14 cellular contexts compared by ENCODE assay signal in the genomic region with DNA sequence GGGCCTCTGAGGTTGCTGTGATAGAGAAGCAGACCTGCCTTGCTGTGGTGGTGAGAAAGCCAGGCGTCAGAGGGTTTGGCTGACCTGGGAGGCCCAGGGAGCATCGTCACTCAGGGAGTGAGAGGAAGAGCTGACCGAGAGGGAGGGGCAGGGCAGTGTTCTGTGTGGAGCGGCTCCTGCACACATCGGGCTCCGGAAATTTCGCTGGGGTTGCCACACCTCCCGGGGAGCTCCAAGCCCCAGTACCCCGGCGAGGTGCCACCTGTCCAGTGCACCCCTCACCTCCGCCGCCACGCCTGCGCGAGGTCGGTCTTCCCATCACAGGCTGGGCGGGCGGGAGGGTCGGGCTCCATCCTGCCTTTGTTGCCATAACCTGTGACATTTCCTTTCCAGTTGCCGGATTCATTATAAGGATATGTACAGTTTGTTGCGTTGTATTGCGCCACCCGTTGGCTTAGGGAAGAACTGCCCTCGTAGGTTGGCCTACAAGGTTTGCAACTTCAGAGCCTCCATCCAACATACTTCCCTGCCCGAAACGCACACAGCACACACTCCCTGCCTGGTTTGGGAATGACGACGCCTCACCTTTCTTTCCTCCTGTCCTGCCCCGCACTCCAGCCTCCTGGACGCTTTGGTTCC.
DNase-seq lines count a peak whose midpoint lies in the region; ATAC-seq, FAIRE-seq and TF ChIP-seq lines count a peak whose summit lies in the region.
"Had no signal": no experiment of that assay in that cellular context is flagged by ENCODE, and none has a peak within 500 bp of the region (broad histone marks: within the 10 kb centered on the region; RNA-seq: fewer than 3 reads in every experiment).

No MANE protein-coding gene starts in this region.

- H3K9me3 ChIP-seq in stomach: no peaks in the 10 kb centered on the region
- H3K9me3 ChIP-seq: neutrophil had no signal

- TF ChIP-seq EP300 in stomach (IDR thresholded peaks at IDR 0.05): no peak

- H3K9me3 Mint-ChIP-seq in activated T-cell treated with anti-CD3 and anti-CD28 coated beads, Interleukin-2, amount 50 U/mL, for 24 hours: no peaks in the 10 kb centered on the region

- H3K27me3 ChIP-seq in stomach: peaks cover 0 to 33% (median 12%) of the 10 kb centered on the region in 3 donors
- H3K27me3 ChIP-seq: neutrophil had no signal

- H3K27ac ChIP-seq in stomach: no peak overlapping the region
- H3K27ac ChIP-seq: neutrophil had no signal

- no peak overlapping the region for H3K27ac Mint-ChIP-seq in activated T-cell treated with anti-CD3 and anti-CD28 coated beads, Interleukin-2, amount 50 U/mL, for 24 hours

- ATAC-seq in GM21381 (IDR thresholded peaks at IDR 0.05; ENCODE audit: unreplicated experiment): no peak
- ATAC-seq: left colon had no signal

- intact Hi-C loops in stomach (cut with DNase I; ENCODE audit: low total_unique reads): no loop called here

- no peak for FAIRE-seq in GM19239 (lab: Jason Lieb, UNC)
- FAIRE-seq: G401.6 had no signal

- peak; percentile 44 for TF ChIP-seq CTCF in NB4 (IDR thresholded peaks at IDR 0.05; ENCODE audit: low read depth, low read length)
- no peak for TF ChIP-seq CTCF in stomach (IDR thresholded peaks at IDR 0.05)

- H3K36me3 ChIP-seq in stomach: no peaks in the 10 kb centered on the region
- H3K36me3 ChIP-seq: neutrophil had no signal

- H3K4me3 Mint-ChIP-seq in activated T-cell treated with anti-CD3 and anti-CD28 coated beads, Interleukin-2, amount 50 U/mL, for 24 hours: no peak overlapping the region

- H3K27me3 Mint-ChIP-seq in activated T-cell treated with anti-CD3 and anti-CD28 coated beads, Interleukin-2, amount 50 U/mL, for 24 hours: peaks cover 7% of the 10 kb centered on the region

- peak; percentile 18 for DNase-seq in activated T-cell treated with anti-CD3 and anti-CD28 coated beads, Interleukin-2, amount 50 U/mL, for 24 hours
- no peak for DNase-seq in activated T-cell treated with anti-CD3 and anti-CD28 coated beads, Interleukin-2, amount 50 U/mL, for 1 hour
- DNase-seq in NB4 (ENCODE audit: low read depth): peak; percentile 41
- peak; percentile 16 to 30 for DNase-seq in dermis microvascular lymphatic vessel endothelial cell (ENCODE audit: low read depth in 2 of 2)
- DNase-seq in stomach: peak; percentile 16
- no peak for DNase-seq in GM19239 (ENCODE audit: insufficient read length, low spot score)
- no peak for DNase-seq in stimulated activated CD4-positive, alpha-beta T cell treated with anti-CD3 and anti-CD28 coated beads, Interleukin-15, amount 100 ng/mL, for 24 hours
- DNase-seq: activated CD4-positive, CD25-positive, alpha-beta regulatory T cell; activated naive CD4-positive, alpha-beta T cell; NCI-H345 had no signal

- H3K36me3 Mint-ChIP-seq in activated T-cell treated with anti-CD3 and anti-CD28 coated beads, Interleukin-2, amount 50 U/mL, for 24 hours (ENCODE audit: low read depth): no peaks in the 10 kb centered on the region

- TF ChIP-seq POLR2A in NB4 (IDR thresholded peaks at IDR 0.05; ENCODE audit: extremely low read depth, insufficient read length): no peak
- TF ChIP-seq POLR2A in stomach (IDR thresholded peaks at IDR 0.05): no peak

- no peaks in the 10 kb centered on the region for H3K4me1 ChIP-seq in stomach

- no peaks in the 10 kb centered on the region for H3K4me1 Mint-ChIP-seq in activated T-cell treated with anti-CD3 and anti-CD28 coated beads, Interleukin-2, amount 50 U/mL, for 24 hours (ENCODE audit: low read depth)

- WGBS in stomach, 5 donors: 80 to 86% (median 84%) methylated on average over 28 to 30 of the region's 30 CpGs

- H3K4me3 ChIP-seq in NB4 (ENCODE audit: low read depth, low read length): no peak overlapping the region
- H3K4me3 ChIP-seq in stomach: no peak overlapping the region

Comparison
In these comparisons a context has a peak if more than half of its experiments do, and no peak if none do; other contexts are left out.
1. DNase-seq: peak in activated T-cell treated with anti-CD3 and anti-CD28 coated beads, Interleukin-2, amount 50 U/mL, for 24 hours (single experiment), NB4 (single experiment), dermis microvascular lymphatic vessel endothelial cell (2 of 2) and stomach (single experiment); none in activated T-cell treated with anti-CD3 and anti-CD28 coated beads, Interleukin-2, amount 50 U/mL, for 1 hour (single experiment), GM19239 (single experiment) and stimulated activated CD4-positive, alpha-beta T cell treated with anti-CD3 and anti-CD28 coated beads, Interleukin-15, amount 100 ng/mL, for 24 hours (single experiment).